17 cellular contexts compared by ENCODE assay signal in the genomic region with DNA sequence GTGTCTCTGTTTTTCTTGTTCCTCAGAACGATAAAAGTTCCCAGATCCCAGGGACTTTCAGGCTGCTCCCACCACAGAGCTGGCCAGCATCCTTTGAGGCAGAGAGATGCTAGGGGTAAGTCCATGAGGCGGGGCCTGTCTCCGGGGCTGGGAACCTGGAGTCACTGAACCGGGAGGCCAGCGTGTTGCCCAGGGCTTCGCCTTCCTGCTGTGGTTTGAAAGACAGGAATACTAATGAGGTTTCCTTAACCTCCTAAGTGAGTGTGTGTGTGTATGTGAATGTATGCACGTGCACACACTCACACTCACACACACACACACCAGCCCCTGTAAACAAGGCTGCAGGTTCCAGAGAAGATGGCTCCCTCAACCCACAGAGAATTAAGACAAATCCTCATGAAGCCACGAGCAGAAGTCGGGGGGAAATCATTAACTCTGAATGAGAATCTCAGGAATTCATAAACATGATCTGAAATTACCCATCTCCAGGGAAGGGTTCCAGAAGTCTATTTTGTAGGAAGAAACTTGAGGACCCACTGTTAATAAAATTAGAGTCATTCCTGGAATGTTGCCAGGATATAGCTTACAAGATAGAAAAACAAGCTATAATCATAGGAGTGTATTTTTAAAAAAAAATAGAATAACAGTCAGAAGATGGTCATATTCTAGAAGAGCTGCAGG. TPM values are rescaled to one million over a fixed set of nuclear protein-coding genes. Genes with fewer than 3 reads are reported as not detected.
DNase-seq lines count a peak whose midpoint lies in the region; ATAC-seq and TF ChIP-seq lines count a peak whose summit lies in the region.
"Had no signal": no experiment of that assay in that cellular context is flagged by ENCODE, and none has a peak within 500 bp of the region (broad histone marks: within the 10 kb centered on the region; RNA-seq: fewer than 3 reads in every experiment).

No MANE protein-coding gene starts in this region.

- no peak for TF ChIP-seq RAD21 in SK-N-SH (IDR thresholded peaks at IDR 0.05; ENCODE audit: low read length)

- H3K4me3 ChIP-seq in SK-N-SH (ENCODE audit: low read depth in 2 of 2, low read length in 1 of 2) (no peak overlapping the region), gastroesophageal sphincter (no peak overlapping the region), psoas muscle (no peak overlapping the region)
- H3K4me3 ChIP-seq: BLaER1 treated with 17β-estradiol and CSF1 and Interleukin-3, amounts not matched to agents 10 nM and 100 nM had no signal

- H3K36me3 ChIP-seq in SK-N-SH (replicated peaks in 1 of 2; ENCODE audit: control insufficient read depth in 1 of 2, insufficient read depth in 2 of 2, low read length in 1 of 2) = no peaks in the 10 kb centered on the region
- H3K36me3 ChIP-seq in gastroesophageal sphincter = no peaks in the 10 kb centered on the region
- H3K36me3 ChIP-seq in psoas muscle (ENCODE audit: insufficient read depth in 1 of 2, low read depth in 1 of 2) = no peaks in the 10 kb centered on the region
- H3K36me3 ChIP-seq: BLaER1 treated with 17β-estradiol and CSF1 and Interleukin-3, amounts not matched to agents 10 nM and 100 nM had no signal

- 0 out of 2 replicates have a peak overlapping the region, but pooled peaks have one; percentile 0 for H2AFZ ChIP-seq in SK-N-SH (ENCODE audit: low read depth)

- no peaks in the 10 kb centered on the region for H3K79me2 ChIP-seq in SK-N-SH (ENCODE audit: insufficient read depth)

- peak overlapping the region; percentile 80 for H3K4me2 ChIP-seq in SK-N-SH

- no peaks in the 10 kb centered on the region for H3K9me2 ChIP-seq in SK-N-SH

- ATAC-seq in gastroesophageal sphincter = no peak
- no peak for ATAC-seq in psoas muscle
- ATAC-seq: foreskin keratinocyte had no signal

- H3K27ac ChIP-seq in SK-N-SH (ENCODE audit: low read depth in 2 of 2, low read length in 1 of 2) = peak overlapping the region in 1 of 2 experiments; percentile 95; a peak in 2 of 4 replicates
- peak overlapping the region; percentile 78 to 92 (median 84) for H3K27ac ChIP-seq in gastroesophageal sphincter
- H3K27ac ChIP-seq in psoas muscle = no peak overlapping the region
- H3K27ac ChIP-seq: BLaER1 treated with 17β-estradiol and CSF1 and Interleukin-3, amounts not matched to agents 10 nM and 100 nM; foreskin keratinocyte had no signal

- no peaks in the 10 kb centered on the region for H4K20me1 ChIP-seq in SK-N-SH (ENCODE audit: insufficient read depth)
- H4K20me1 ChIP-seq: BLaER1 treated with 17β-estradiol and CSF1 and Interleukin-3, amounts not matched to agents 10 nM and 100 nM had no signal

- intact Hi-C loops in psoas muscle (cut with DNase I) = no loop called here

- TF ChIP-seq CTCF in SK-N-SH (IDR thresholded peaks at IDR 0.05) (no peak), gastroesophageal sphincter (IDR thresholded peaks at IDR 0.05) (no peak), psoas muscle (IDR thresholded peaks at IDR 0.05) (no peak)

- WGBS in SK-N-SH (ENCODE audit: low lambda C conversion rate) = 69% methylated on average over 9 of the region's 9 CpGs
- 0 to 37% methylated on average over 1 to 7 of the region's 9 CpGs for WGBS in gastroesophageal sphincter (ENCODE audit: low coverage in 1 of 2), 2 donors
- WGBS in psoas muscle, 3 donors = 63 to 76% (median 65%) methylated on average over 9 of the region's 9 CpGs

- POLR2A ChIA-PET in SK-N-SH (lab: Yijun Ruan, JAX) = no interaction called here

- CTCF ChIA-PET in SK-N-SH (lab: Yijun Ruan, JAX) = interaction anchor here (0.6 to 1.7 kb wide), 3 partner anchors 55 to 119 kb away, joined by 3 to 4 read pairs (median 4); no protein-coding TSS in a partner anchor

- H3K4me1 ChIP-seq in SK-N-SH (ENCODE audit: control insufficient read depth in 1 of 2, insufficient read depth in 2 of 2, low read depth in 1 of 2, low read length in 1 of 2) = peaks cover 11 to 37% of the 10 kb centered on the region in 2 experiments; a peak in 3 of 4 replicates
- H3K4me1 ChIP-seq in gastroesophageal sphincter = peaks cover 8 to 63% (median 25%) of the 10 kb centered on the region in 3 donors
- H3K4me1 ChIP-seq in psoas muscle = peaks cover 2% of the 10 kb centered on the region
- H3K4me1 ChIP-seq: foreskin keratinocyte had no signal

- H3F3A ChIP-seq in SK-N-SH (replicated peaks; ENCODE audit: insufficient read depth) = peaks cover 41% of the 10 kb centered on the region

- H3K9ac ChIP-seq in SK-N-SH = no peak overlapping the region
- H3K9ac ChIP-seq: BLaER1 treated with 17β-estradiol and CSF1 and Interleukin-3, amounts not matched to agents 10 nM and 100 nM had no signal

- H3K9me3 ChIP-seq in SK-N-SH = no peaks in the 10 kb centered on the region
- H3K9me3 ChIP-seq in gastroesophageal sphincter = no peaks in the 10 kb centered on the region
- no peaks in the 10 kb centered on the region for H3K9me3 ChIP-seq in psoas muscle

- no peak for TF ChIP-seq EP300 in SK-N-SH (IDR thresholded peaks at IDR 0.05; ENCODE audit: borderline replicate concordance in 1 of 2, low read depth in 1 of 2, low read length in 1 of 2)
- no peak for TF ChIP-seq EP300 in gastroesophageal sphincter (IDR thresholded peaks at IDR 0.05)

- peak; percentile 59 for DNase-seq in EH (ENCODE audit: low read depth)
- DNase-seq in SK-N-SH = no peak
- peak; percentile 70 for DNase-seq in retina
- DNase-seq in A172 (ENCODE audit: low spot score) = no peak
- DNase-seq in H4 (ENCODE audit: low spot score) = no peak
- no peak for DNase-seq in psoas muscle
- DNase-seq in activated effector memory CD4-positive, alpha-beta T cell treated with Interleukin-2 at 50 U/mL for 16 hours = no peak
- DNase-seq: activated CD4-positive, alpha-beta T cell treated with anti-CD3 and anti-CD28 coated beads, Interleukin-2, amount 50 U/mL, for 1 hour; activated T-cell treated with anti-CD3 and anti-CD28 coated beads, Interleukin-2, amount 50 U/mL, for 48 hours; amygdala; effector memory CD4-positive, alpha-beta T cell; foreskin keratinocyte; KG1; NCI-H187; NCI-H526 treated with DMSO at 0.1 percent for 48 hours had no signal

- H3K27me3 ChIP-seq in SK-N-SH (ENCODE audit: insufficient read depth) (no peaks in the 10 kb centered on the region), gastroesophageal sphincter (no peaks in the 10 kb centered on the region), psoas muscle (ENCODE audit: insufficient read depth in 3 of 3, low read length in 2 of 3) (no peaks in the 10 kb centered on the region)

- TF ChIP-seq POLR2A in gastroesophageal sphincter (IDR thresholded peaks at IDR 0.05) = no peak

TF ChIP-seq in SK-N-SH, 30 proteins besides CTCF, POLR2A, EP300 and RAD21:
- TF ChIP-seq FOXM1 (IDR thresholded peaks at IDR 0.05; ENCODE audit: low read depth) (no peak), EZH2phosphoT487 (IDR thresholded peaks at IDR 0.05; ENCODE audit: borderline replicate concordance, low read depth) (no peak), SIN3A (IDR thresholded peaks at IDR 0.05; ENCODE audit: borderline replicate concordance, low read depth, low read length) (no peak), MEF2A (IDR thresholded peaks at IDR 0.05; ENCODE audit: borderline replicate concordance, low read depth) (no peak), NFIC (IDR thresholded peaks at IDR 0.05; ENCODE audit: borderline replicate concordance) (no peak; the same call in 1 of the 2 replicates), TAF1 (IDR thresholded peaks at IDR 0.05; ENCODE audit: borderline replicate concordance, low read depth, low read length) (no peak), USF1 (IDR thresholded peaks at IDR 0.05; ENCODE audit: borderline replicate concordance, low read depth) (no peak), ELF1 (IDR thresholded peaks at IDR 0.05) (no peak), JUND (IDR thresholded peaks at IDR 0.05) (no peak), PBX3 (IDR thresholded peaks at IDR 0.05) (no peak), FOSL2 (IDR thresholded peaks at IDR 0.05; ENCODE audit: borderline replicate concordance, low read depth) (no peak), NRF1 (IDR thresholded peaks at IDR 0.05; ENCODE audit: low read depth, low read length) (no peak), YY1 (IDR thresholded peaks at IDR 0.05; ENCODE audit: low read depth) (no peak), CHD2 (IDR thresholded peaks at IDR 0.05; ENCODE audit: low read length, partially characterized antibody) (no peak), RXRA (IDR thresholded peaks at IDR 0.05; ENCODE audit: borderline replicate concordance, low read depth) (no peak), GABPA (IDR thresholded peaks at IDR 0.05; ENCODE audit: low read depth) (no peak)

RNA-seq across cellular contexts. Expression of gene PFKP, which starts 20.3 kb away (rescaled TPM):
- polyA plus RNA-seq in SK-N-SH (2012; rRNA removed) = 143 and 175 TPM in 2 replicates
- polyA plus RNA-seq in SK-N-SH (2012; cell fraction: cytosol; rRNA removed) = 87.4 and 114 TPM in 2 replicates
- 193 and 198 TPM in 2 replicates for polyA plus RNA-seq in SK-N-SH (2012; cell fraction: nucleus; rRNA removed)
- total RNA-seq in gastroesophageal sphincter = 100 to 1,000 TPM in 3 of 4 donors, 10 to 100 TPM in 1; 64.3 to 261 (median 107) TPM
- total RNA-seq in A172 (2014; rRNA removed; shearing (Covaris generic)) = 233 and 244 TPM in 2 replicates
- 98.8 and 119 TPM in 2 replicates for total RNA-seq in H4 (2014; rRNA removed; shearing (Covaris generic))
- 100 to 1,000 TPM in 1 of 4 donors, 10 to 100 TPM in 3; 12.4 to 104 (median 56.4) TPM for total RNA-seq in psoas muscle
- 10 to 100 TPM; 12.2 to 87.6 (median 33.1) TPM for polyA plus RNA-seq in psoas muscle

Comparison
In these comparisons a context has a peak if more than half of its experiments do, and no peak if none do; other contexts are left out.
1. DNase-seq: peak in EH (single experiment) and retina (single experiment); none in SK-N-SH (single experiment), A172 (single experiment), H4 (single experiment), psoas muscle (0 of 2) and activated effector memory CD4-positive, alpha-beta T cell treated with Interleukin-2 at 50 U/mL for 16 hours (single experiment).